In the genomic region with DNA sequence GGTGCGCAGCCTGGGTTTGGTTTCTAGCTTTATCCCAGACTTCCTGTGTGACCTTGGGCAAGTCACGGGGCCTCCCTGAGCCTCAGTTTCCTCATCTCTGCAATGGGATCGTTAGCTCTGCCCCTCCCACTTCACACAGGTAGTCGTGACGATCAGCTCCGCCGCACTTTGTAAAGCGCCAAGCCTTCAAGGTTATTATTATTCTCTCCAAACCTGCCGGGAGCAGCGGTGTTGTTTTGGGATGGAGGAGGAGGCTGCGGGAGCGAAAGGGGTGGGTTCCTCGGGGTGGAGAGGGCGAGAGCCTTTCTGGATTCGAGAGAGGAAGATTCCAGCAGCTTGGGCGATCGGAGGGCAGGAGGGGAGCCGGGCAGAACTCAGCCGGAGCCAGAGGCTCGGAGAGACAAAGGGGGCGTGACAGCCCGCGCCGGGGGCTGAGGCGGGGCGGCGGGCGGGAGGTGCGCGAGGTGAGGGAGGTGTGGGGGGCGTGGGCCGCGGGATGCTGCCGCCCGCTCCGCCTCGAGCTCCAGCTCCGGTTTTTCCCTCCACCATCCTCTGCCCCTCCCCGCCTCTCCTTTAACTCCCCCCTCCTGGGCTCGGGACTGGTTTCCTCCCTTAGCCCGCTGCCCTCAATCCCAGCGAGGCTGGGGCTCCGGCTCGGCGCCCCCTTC, we compare ENCODE assay signal across 8 cellular contexts. TPM values are rescaled to one million over a fixed set of nuclear protein-coding genes. Genes with fewer than 3 reads are reported as not detected.
DNase-seq lines count a peak whose midpoint lies in the region; ATAC-seq and TF ChIP-seq lines count a peak whose summit lies in the region.

A gene with protein sequence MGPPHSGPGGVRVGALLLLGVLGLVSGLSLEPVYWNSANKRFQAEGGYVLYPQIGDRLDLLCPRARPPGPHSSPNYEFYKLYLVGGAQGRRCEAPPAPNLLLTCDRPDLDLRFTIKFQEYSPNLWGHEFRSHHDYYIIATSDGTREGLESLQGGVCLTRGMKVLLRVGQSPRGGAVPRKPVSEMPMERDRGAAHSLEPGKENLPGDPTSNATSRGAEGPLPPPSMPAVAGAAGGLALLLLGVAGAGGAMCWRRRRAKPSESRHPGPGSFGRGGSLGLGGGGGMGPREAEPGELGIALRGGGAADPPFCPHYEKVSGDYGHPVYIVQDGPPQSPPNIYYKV (plus strand): TSS at position 602 of the 668 bp plus-strand sequence. CDS start 397 bp downstream, outside the sequence.

- H3K9ac ChIP-seq in iPS-15b (ENCODE audit: low read depth, low read length), result peak within 1 kb of the TSS; percentile 24

- H3K36me3 Mint-ChIP-seq in CD4-positive, CD25-positive, alpha-beta regulatory T cell, result peaks cover 14% of the 10 kb centered on the region

- peaks cover 0 to 26% (median 5%) of the 10 kb centered on the region in 4 donors for H3K4me1 Mint-ChIP-seq in CD4-positive, CD25-positive, alpha-beta regulatory T cell

- H3K9me3 Mint-ChIP-seq in CD4-positive, CD25-positive, alpha-beta regulatory T cell, result peaks cover 0 to 3% (median 0%) of the 10 kb centered on the region in 7 donors

- intact Hi-C loops in spleen (cut with DNase I; ENCODE audit: low total_unique reads), result no loop called here

- peaks cover 41% of the 10 kb centered on the region for H3K27me3 Mint-ChIP-seq in CD4-positive, CD25-positive, alpha-beta regulatory T cell

- TF ChIP-seq RAD21 in Ishikawa (IDR thresholded peaks at IDR 0.05; ENCODE audit: low read depth), result no peak

- H3K4me3 ChIP-seq in CD4-positive, CD25-positive, alpha-beta regulatory T cell (ENCODE audit: low read depth, low read length), result no peak within 1 kb of the TSS
- H3K4me3 ChIP-seq in iPS-15b (ENCODE audit: low read depth, low read length) (peak within 1 kb of the TSS; percentile 75), spleen (peak within 1 kb of the TSS in 7 of 8 donors; percentile 3 to 57 (median 19))

- peaks cover 4% of the 10 kb centered on the region for H3K27me3 ChIP-seq in CD4-positive, CD25-positive, alpha-beta regulatory T cell (ENCODE audit: control insufficient read depth, insufficient read depth, low read length)
- peaks cover 16% of the 10 kb centered on the region for H3K27me3 ChIP-seq in iPS-15b (ENCODE audit: control insufficient read depth, insufficient read depth, low read length)
- H3K27me3 ChIP-seq in spleen (replicated peaks in 1 of 7), result peaks cover 5 to 76% (median 31%) of the 10 kb centered on the region in 7 donors

- H3K27ac Mint-ChIP-seq in CD4-positive, CD25-positive, alpha-beta regulatory T cell, result peak within 1 kb of the TSS in 1 of 3 donors; percentile 3

- TF ChIP-seq POLR2A in spleen (IDR thresholded peaks at IDR 0.05), result no peak

- no peaks in the 10 kb centered on the region for H3K9me3 ChIP-seq in CD4-positive, CD25-positive, alpha-beta regulatory T cell (ENCODE audit: control insufficient read depth in 2 of 2, low read length in 2 of 2)
- H3K9me3 ChIP-seq in iPS-15b (ENCODE audit: control insufficient read depth, insufficient read depth, low read length) (no peaks in the 10 kb centered on the region), spleen (no peaks in the 10 kb centered on the region)

- no peak for TF ChIP-seq EP300 in Ishikawa (IDR thresholded peaks at IDR 0.05; ENCODE audit: borderline replicate concordance)

- TF ChIP-seq CTCF in spleen (IDR thresholded peaks at IDR 0.05 in 8 of 11, conservative IDR thresholded peaks at IDR 0.05 in 3 of 11), result no peak

- WGBS in spleen, 5 donors, result 2 to 3% (median 3%) methylated on average over 26 to 40 of the region's 45 CpGs

- peaks cover 15% of the 10 kb centered on the region for H3K36me3 ChIP-seq in CD4-positive, CD25-positive, alpha-beta regulatory T cell (ENCODE audit: control insufficient read depth, insufficient read depth, low read length)
- H3K36me3 ChIP-seq in iPS-15b (ENCODE audit: control insufficient read depth, insufficient read depth, low read length) (peaks cover 12% of the 10 kb centered on the region), spleen (peaks cover 0 to 42% (median 23%) of the 10 kb centered on the region in 6 donors)

- no peak for ATAC-seq in CD4-positive, CD25-positive, alpha-beta regulatory T cell (ENCODE audit: low read depth in 2 of 2)
- ATAC-seq in GM21786 (IDR thresholded peaks at IDR 0.05; ENCODE audit: unreplicated experiment) (no peak), HG02885 (IDR thresholded peaks at IDR 0.05; ENCODE audit: poor library complexity, unreplicated experiment) (no peak), HG03135 (IDR thresholded peaks at IDR 0.05; ENCODE audit: unreplicated experiment) (no peak)

- DNase-seq in CD4-positive, CD25-positive, alpha-beta regulatory T cell, result no peak
- peak; percentile 57 for DNase-seq in spleen

- H3K4me3 Mint-ChIP-seq in CD4-positive, CD25-positive, alpha-beta regulatory T cell, result peak within 1 kb of the TSS in 3 of 4 donors; percentile 67 to 83 (median 68)

- peaks cover 14% of the 10 kb centered on the region for H3K4me1 ChIP-seq in CD4-positive, CD25-positive, alpha-beta regulatory T cell (ENCODE audit: control insufficient read depth, insufficient read depth, low read length, poor library complexity, severe bottlenecking)
- peaks cover 9% of the 10 kb centered on the region for H3K4me1 ChIP-seq in iPS-15b (ENCODE audit: control insufficient read depth, insufficient read depth, low read length)
- H3K4me1 ChIP-seq in spleen, result peaks cover 7 to 36% (median 18%) of the 10 kb centered on the region in 6 donors

- no peak within 1 kb of the TSS for H3K27ac ChIP-seq in CD4-positive, CD25-positive, alpha-beta regulatory T cell (ENCODE audit: insufficient read depth, low read length, poor library complexity, severe bottlenecking)
- H3K27ac ChIP-seq in angular gyrus (ENCODE audit: low read depth, low read length) (peak within 1 kb of the TSS; percentile 66), spleen (no peak within 1 kb of the TSS)

TF ChIP-seq in Ishikawa, 13 proteins besides CTCF, POLR2A, EP300 and RAD21:
- TF ChIP-seq, protein P1, sequence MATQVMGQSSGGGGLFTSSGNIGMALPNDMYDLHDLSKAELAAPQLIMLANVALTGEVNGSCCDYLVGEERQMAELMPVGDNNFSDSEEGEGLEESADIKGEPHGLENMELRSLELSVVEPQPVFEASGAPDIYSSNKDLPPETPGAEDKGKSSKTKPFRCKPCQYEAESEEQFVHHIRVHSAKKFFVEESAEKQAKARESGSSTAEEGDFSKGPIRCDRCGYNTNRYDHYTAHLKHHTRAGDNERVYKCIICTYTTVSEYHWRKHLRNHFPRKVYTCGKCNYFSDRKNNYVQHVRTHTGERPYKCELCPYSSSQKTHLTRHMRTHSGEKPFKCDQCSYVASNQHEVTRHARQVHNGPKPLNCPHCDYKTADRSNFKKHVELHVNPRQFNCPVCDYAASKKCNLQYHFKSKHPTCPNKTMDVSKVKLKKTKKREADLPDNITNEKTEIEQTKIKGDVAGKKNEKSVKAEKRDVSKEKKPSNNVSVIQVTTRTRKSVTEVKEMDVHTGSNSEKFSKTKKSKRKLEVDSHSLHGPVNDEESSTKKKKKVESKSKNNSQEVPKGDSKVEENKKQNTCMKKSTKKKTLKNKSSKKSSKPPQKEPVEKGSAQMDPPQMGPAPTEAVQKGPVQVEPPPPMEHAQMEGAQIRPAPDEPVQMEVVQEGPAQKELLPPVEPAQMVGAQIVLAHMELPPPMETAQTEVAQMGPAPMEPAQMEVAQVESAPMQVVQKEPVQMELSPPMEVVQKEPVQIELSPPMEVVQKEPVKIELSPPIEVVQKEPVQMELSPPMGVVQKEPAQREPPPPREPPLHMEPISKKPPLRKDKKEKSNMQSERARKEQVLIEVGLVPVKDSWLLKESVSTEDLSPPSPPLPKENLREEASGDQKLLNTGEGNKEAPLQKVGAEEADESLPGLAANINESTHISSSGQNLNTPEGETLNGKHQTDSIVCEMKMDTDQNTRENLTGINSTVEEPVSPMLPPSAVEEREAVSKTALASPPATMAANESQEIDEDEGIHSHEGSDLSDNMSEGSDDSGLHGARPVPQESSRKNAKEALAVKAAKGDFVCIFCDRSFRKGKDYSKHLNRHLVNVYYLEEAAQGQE (IDR thresholded peaks at IDR 0.05; ENCODE audit: low read depth), result no peak
- TF ChIP-seq EGR1 (IDR thresholded peaks at IDR 0.05) (0 out of 2 replicates have a peak, but pooled peaks have one; percentile 30), MAX (IDR thresholded peaks at IDR 0.05) (no peak; the same call in 1 of the 2 replicates), TEAD4 (IDR thresholded peaks at IDR 0.05) (no peak), TAF1 (IDR thresholded peaks at IDR 0.05; ENCODE audit: low read depth) (0 out of 2 replicates have a peak, but pooled peaks have one; percentile 34), TCF12 (IDR thresholded peaks at IDR 0.05; ENCODE audit: low read depth) (no peak; the same call in 1 of the 2 replicates), NFIC (IDR thresholded peaks at IDR 0.05) (no peak), CREB1 (IDR thresholded peaks at IDR 0.05; ENCODE audit: low read depth) (no peak), FOXM1 (IDR thresholded peaks at IDR 0.05; ENCODE audit: borderline replicate concordance, low read depth) (no peak), YY1 (IDR thresholded peaks at IDR 0.05; ENCODE audit: low read depth) (0 out of 2 replicates have a peak, but pooled peaks have one; percentile 21), CEBPB (IDR thresholded peaks at IDR 0.05) (no peak), ZBTB7A (IDR thresholded peaks at IDR 0.05; ENCODE audit: low read depth) (no peak; the same call in 1 of the 2 replicates)
- TF ChIP-seq, protein P2, sequence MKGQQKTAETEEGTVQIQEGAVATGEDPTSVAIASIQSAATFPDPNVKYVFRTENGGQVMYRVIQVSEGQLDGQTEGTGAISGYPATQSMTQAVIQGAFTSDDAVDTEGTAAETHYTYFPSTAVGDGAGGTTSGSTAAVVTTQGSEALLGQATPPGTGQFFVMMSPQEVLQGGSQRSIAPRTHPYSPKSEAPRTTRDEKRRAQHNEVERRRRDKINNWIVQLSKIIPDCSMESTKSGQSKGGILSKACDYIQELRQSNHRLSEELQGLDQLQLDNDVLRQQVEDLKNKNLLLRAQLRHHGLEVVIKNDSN (IDR thresholded peaks at IDR 0.05), result no peak

RNA-seq across cellular contexts. Expression of the gene that starts here (rescaled TPM):
- not detected for total RNA-seq in CD4-positive, CD25-positive, alpha-beta regulatory T cell
- not detected for polyA plus RNA-seq in CD4-positive, CD25-positive, alpha-beta regulatory T cell
- under 1 TPM in 6 of 7 donors, not detected in 1; 0.17 to 0.60 (median 0.29) TPM for total RNA-seq in spleen
- polyA plus RNA-seq in spleen, result under 1 TPM; 0.04 to 0.11 (median 0.06) TPM

Comparison
In these comparisons a context has a peak if more than half of its experiments do, and no peak if none do; other contexts are left out.
1. Peak in DNase-seq and H3K4me3 ChIP-seq in spleen; RNA of the gene not detected or under 1 TPM.